ENCODE assay signal across 1 cellular context in the genomic region with DNA sequence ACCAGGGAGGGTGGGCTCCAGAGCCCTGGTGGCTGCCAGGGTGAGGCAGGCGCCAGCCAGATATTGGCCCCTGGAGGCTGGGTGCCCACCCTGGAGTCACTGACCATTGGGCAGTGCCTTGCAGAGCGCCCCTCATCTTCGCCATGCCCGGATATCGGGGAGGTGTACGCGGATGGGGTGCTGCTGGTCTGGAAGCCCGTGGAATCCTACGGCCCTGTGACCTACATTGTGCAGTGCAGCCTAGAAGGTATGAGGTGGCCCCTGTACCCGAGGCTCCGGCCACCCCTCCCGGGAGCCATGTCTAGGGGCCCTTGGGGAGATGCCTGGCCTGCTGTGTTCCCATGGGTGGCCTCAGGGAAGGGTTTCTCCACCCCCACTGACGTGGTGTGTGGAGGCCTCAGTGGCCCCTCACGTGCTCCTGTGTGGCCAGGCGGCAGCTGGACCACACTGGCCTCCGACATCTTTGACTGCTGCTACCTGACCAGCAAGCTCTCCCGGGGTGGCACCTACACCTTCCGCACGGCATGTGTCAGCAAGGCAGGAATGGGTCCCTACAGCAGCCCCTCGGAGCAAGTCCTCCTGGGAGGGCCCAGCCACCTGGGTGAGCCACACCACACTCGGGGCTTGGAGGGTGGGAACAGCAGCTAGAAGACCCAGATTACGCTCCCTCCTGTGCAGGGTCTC.
A peak's percentile ranks its signal among the peaks of the same experiment; 100 is the strongest.
TF ChIP-seq lines count a peak whose summit lies in the region.

No MANE protein-coding gene starts in this region.

TF ChIP-seq in HEK293, 187 proteins besides CTCF, POLR2A, EP300 and RAD21:
- TF ChIP-seq ZNF10 (tag by site-specific recombination; IDR thresholded peaks at IDR 0.05) (peak; percentile 95), ZNF488 (tag by site-specific recombination; IDR thresholded peaks at IDR 0.05) (no peak), TSHZ1 (tag by site-specific recombination; IDR thresholded peaks at IDR 0.05; ENCODE audit: borderline replicate concordance) (no peak)
